Comparison of ENCODE assay signal across 9 cellular contexts in the genomic region with DNA sequence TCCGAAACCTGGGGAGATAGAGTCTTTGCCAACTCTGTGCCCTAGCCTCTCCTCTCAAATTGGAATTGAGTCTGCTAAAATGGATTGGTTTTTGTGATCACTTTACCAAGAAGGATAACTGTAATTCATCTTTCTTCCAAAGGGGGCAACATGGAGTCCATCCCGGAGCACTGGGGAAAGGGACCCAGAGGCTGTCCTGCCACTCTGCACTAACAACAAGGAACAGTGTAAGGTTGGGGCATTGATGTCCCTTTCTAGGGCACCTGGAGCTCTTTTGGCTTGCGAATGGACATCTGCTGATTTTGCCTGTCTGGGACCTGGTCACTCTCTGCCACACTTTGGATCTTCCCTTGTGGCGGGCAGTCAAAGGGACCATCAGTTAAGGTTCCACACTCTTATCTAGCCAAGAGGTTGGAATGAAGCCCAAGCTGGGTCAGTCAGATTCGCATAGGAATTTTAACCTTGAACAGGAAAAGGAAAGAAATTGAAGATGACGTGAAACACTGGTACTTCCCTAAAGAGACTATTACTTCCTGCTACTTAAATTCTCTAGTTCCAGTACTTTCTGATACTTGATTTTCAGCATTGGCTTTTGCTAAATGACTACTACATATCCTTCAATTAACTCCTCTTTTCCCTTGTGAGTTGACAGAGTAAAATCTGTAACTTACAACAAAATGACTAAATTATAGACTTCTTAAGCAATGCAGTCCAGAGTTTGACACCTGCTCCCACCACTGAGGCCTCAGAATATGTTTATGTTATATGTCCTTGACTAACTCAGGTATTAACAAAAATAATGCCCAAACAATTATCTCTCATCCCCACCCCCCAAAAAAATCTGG.
DNase-seq lines count a peak whose midpoint lies in the region; ATAC-seq and TF ChIP-seq lines count a peak whose summit lies in the region.
"Had no signal": no experiment of that assay in that cellular context is flagged by ENCODE, and none has a peak within 500 bp of the region (broad histone marks: within the 10 kb centered on the region; RNA-seq: fewer than 3 reads in every experiment).

No MANE protein-coding gene starts in this region.

- DNase-seq in AG09319 (ENCODE audit: extremely low read depth, low read depth) (no peak), SK-N-DZ (ENCODE audit: low spot score) (peak; percentile 26), iPS-NIHi7 (ENCODE audit: extremely low spot score) (peak; percentile 70), DMS153 treated with DMSO at 0.1 percent for 48 hours (lab: John Stamatoyannopoulos, UW; ENCODE audit: unreplicated experiment) (no peak), prostate gland (ENCODE audit: low spot score) (no peak), NCI-H1048 (lab: John Stamatoyannopoulos, UW) (no peak)
- DNase-seq: activated naive CD8-positive, alpha-beta T cell treated with anti-CD3 and anti-CD28 coated beads, Interleukin-2, amount 10 ng/mL, durations not matched to agents 7 days and 5 days had no signal

- 84% methylated on average over 6 of the region's 6 CpGs for WGBS in prostate gland

- H3K36me3 ChIP-seq in prostate gland = no peaks in the 10 kb centered on the region

- no peak for TF ChIP-seq POLR2A in prostate gland (IDR thresholded peaks at IDR 0.05)

- H3K27me3 ChIP-seq in prostate gland (replicated peaks; ENCODE audit: insufficient read depth) = no peaks in the 10 kb centered on the region

- peak; percentile 24 for TF ChIP-seq CTCF in AG09319 (IDR thresholded peaks at IDR 0.05; ENCODE audit: low read depth, low read length)
- no peak for TF ChIP-seq CTCF in prostate gland (IDR thresholded peaks at IDR 0.05)

- intact Hi-C loops in prostate gland (cut with DNase I) = no loop called here

- H3K27ac ChIP-seq in prostate gland = no peak overlapping the region

- H3K4me3 ChIP-seq in prostate gland = no peak overlapping the region

- no peaks in the 10 kb centered on the region for H3K9me3 ChIP-seq in prostate gland

- ATAC-seq in GM19463 (IDR thresholded peaks at IDR 0.05; ENCODE audit: unreplicated experiment) (peak; percentile 57), HG03439 (IDR thresholded peaks at IDR 0.05; ENCODE audit: unreplicated experiment) (no peak)

- H3K4me1 ChIP-seq in prostate gland (replicated peaks) = peaks cover 10% of the 10 kb centered on the region

Comparison
In these comparisons a context has a peak if more than half of its experiments do, and no peak if none do; other contexts are left out.
1. DNase-seq: peak in SK-N-DZ (single experiment) and iPS-NIHi7 (single experiment); none in AG09319 (single experiment), DMS153 treated with DMSO at 0.1 percent for 48 hours (single experiment), prostate gland (single experiment) and NCI-H1048 (single experiment).